In genomic region chrX:10833299-10834169, GRCh38 we compare ENCODE assay signal across 9 cellular contexts.
DNase-seq lines count a peak whose midpoint lies in the region; ATAC-seq and TF ChIP-seq lines count a peak whose summit lies in the region.
"Had no signal": no experiment of that assay in that cellular context is flagged by ENCODE, and none has a peak within 500 bp of the region (broad histone marks: within the 10 kb centered on the region; RNA-seq: fewer than 3 reads in every experiment).

No MANE protein-coding gene starts in this region.

- intact Hi-C loops in sciatic nerve (cut with DNase I) (no loop called here), gastrocnemius medialis (cut with DNase I; ENCODE audit: low total_unique reads) (no loop called here)

- DNase-seq in astrocyte of the cerebellum (ENCODE audit: low read depth) = no peak
- DNase-seq in iPS DF 6.9 (ENCODE audit: low read depth, low spot score) = peak; percentile 5
- peak; percentile 62 for DNase-seq in sciatic nerve (ENCODE audit: low spot score)
- DNase-seq in activated CD4-positive, alpha-beta T cell treated with anti-CD3 and anti-CD28 coated beads for 1 hour = no peak
- no peak for DNase-seq in D341Med (ENCODE audit: low spot score)
- DNase-seq in gastrocnemius medialis = no peak
- DNase-seq in effector memory CD8-positive, alpha-beta T cell = no peak

- 51% methylated on average over 10 of the region's 13 CpGs for WGBS in HUES64
- WGBS in iPS DF 6.9 (ENCODE audit: insufficient coverage, insufficient read length) = no CpG with 5 or more reads among the region's 13 CpGs

- in situ Hi-C loops in astrocyte of the cerebellum (cut with HindIII; ENCODE audit: low sequenced_read_pairs) = loop anchor here (5.0 kb wide), 1 partner anchor 51 kb away; no protein-coding TSS in a partner anchor
- in situ Hi-C loops in gastrocnemius medialis (cut with MboI; ENCODE audit: low sequenced_read_pairs in 4 of 4) = no loop called here

- peak overlapping the region; percentile 31; the same call in 1 of the 2 replicates for H3K4me3 ChIP-seq in HUES64 (ENCODE audit: low read length)
- peak overlapping the region; percentile 13 for H3K4me3 ChIP-seq in astrocyte of the cerebellum (ENCODE audit: low read depth, low read length)
- no peak overlapping the region for H3K4me3 ChIP-seq in iPS DF 6.9 (ENCODE audit: low read length)
- H3K4me3 ChIP-seq in gastrocnemius medialis = no peak overlapping the region

- H3K9me3 ChIP-seq in HUES64 (ENCODE audit: insufficient read depth, low read depth, low read length) = no peaks in the 10 kb centered on the region
- H3K9me3 ChIP-seq in iPS DF 6.9 (ENCODE audit: control insufficient read depth, insufficient read depth, low read length) = no peaks in the 10 kb centered on the region
- no peaks in the 10 kb centered on the region for H3K9me3 ChIP-seq in gastrocnemius medialis

- TF ChIP-seq POLR2A in gastrocnemius medialis (IDR thresholded peaks at IDR 0.05) = no peak

- no peaks in the 10 kb centered on the region for H3K4me1 Mint-ChIP-seq in effector memory CD8-positive, alpha-beta T cell (ENCODE audit: low read depth in 2 of 2)

- TF ChIP-seq CTCF in astrocyte of the cerebellum (IDR thresholded peaks at IDR 0.05; ENCODE audit: low read depth, low read length, missing control alignments) (no peak), gastrocnemius medialis (IDR thresholded peaks at IDR 0.05 in 4 of 5, conservative IDR thresholded peaks at IDR 0.05 in 1 of 5) (no peak)

- no peaks in the 10 kb centered on the region for H3K9me3 Mint-ChIP-seq in effector memory CD8-positive, alpha-beta T cell

- H3K36me3 Mint-ChIP-seq in effector memory CD8-positive, alpha-beta T cell (ENCODE audit: insufficient read depth) = no peaks in the 10 kb centered on the region

- H3K27me3 Mint-ChIP-seq in effector memory CD8-positive, alpha-beta T cell = no peaks in the 10 kb centered on the region

- H3K4me3 Mint-ChIP-seq in effector memory CD8-positive, alpha-beta T cell = no peak overlapping the region

- peak overlapping the region; percentile 2; the same call in 1 of the 2 replicates for H3K9ac ChIP-seq in HUES64 (ENCODE audit: low read depth, low read length)
- H3K9ac ChIP-seq: KMS-11 had no signal

- no peak overlapping the region for H3K27ac ChIP-seq in HUES64 (ENCODE audit: low read depth, low read length)
- no peak overlapping the region for H3K27ac ChIP-seq in iPS DF 6.9 (ENCODE audit: low read length)
- H3K27ac ChIP-seq in gastrocnemius medialis = no peak overlapping the region
- H3K27ac ChIP-seq: KMS-11 had no signal

- ATAC-seq in sciatic nerve = peak; percentile 87
- ATAC-seq in gastrocnemius medialis = no peak
- ATAC-seq in effector memory CD8-positive, alpha-beta T cell (replicated peaks) = no peak

- H3K27ac Mint-ChIP-seq in effector memory CD8-positive, alpha-beta T cell = no peak overlapping the region

- H3K36me3 ChIP-seq in HUES64 (ENCODE audit: insufficient read depth, low read length) (no peaks in the 10 kb centered on the region), iPS DF 6.9 (ENCODE audit: control insufficient read depth, insufficient read depth, low read length) (no peaks in the 10 kb centered on the region), gastrocnemius medialis (no peaks in the 10 kb centered on the region)

- H3K27me3 ChIP-seq in HUES64 (ENCODE audit: insufficient read depth, low read length) = no peaks in the 10 kb centered on the region
- H3K27me3 ChIP-seq in iPS DF 6.9 (ENCODE audit: control insufficient read depth, insufficient read depth, low read length) = no peaks in the 10 kb centered on the region
- H3K27me3 ChIP-seq in gastrocnemius medialis = no peaks in the 10 kb centered on the region

- H3K4me1 ChIP-seq in HUES64 (ENCODE audit: insufficient read depth, low read length) = peaks cover 5% of the 10 kb centered on the region; the same call in 1 of the 2 replicates
- no peaks in the 10 kb centered on the region for H3K4me1 ChIP-seq in iPS DF 6.9 (ENCODE audit: control insufficient read depth, insufficient read depth, low read length)
- no peaks in the 10 kb centered on the region for H3K4me1 ChIP-seq in gastrocnemius medialis

Comparison
In these comparisons a context has a peak if more than half of its experiments do, and no peak if none do; other contexts are left out.
1. H3K4me3 ChIP-seq: peak in HUES64 (single experiment) and astrocyte of the cerebellum (single experiment); none in iPS DF 6.9 (single experiment) and gastrocnemius medialis (0 of 4).
2. DNase-seq: peak in iPS DF 6.9 (single experiment) and sciatic nerve (single experiment); none in astrocyte of the cerebellum (single experiment), activated CD4-positive, alpha-beta T cell treated with anti-CD3 and anti-CD28 coated beads for 1 hour (single experiment), D341Med (single experiment), gastrocnemius medialis (0 of 2) and effector memory CD8-positive, alpha-beta T cell (0 of 3).